Comparison of ENCODE assay signal across 12 cellular contexts in the genomic region with DNA sequence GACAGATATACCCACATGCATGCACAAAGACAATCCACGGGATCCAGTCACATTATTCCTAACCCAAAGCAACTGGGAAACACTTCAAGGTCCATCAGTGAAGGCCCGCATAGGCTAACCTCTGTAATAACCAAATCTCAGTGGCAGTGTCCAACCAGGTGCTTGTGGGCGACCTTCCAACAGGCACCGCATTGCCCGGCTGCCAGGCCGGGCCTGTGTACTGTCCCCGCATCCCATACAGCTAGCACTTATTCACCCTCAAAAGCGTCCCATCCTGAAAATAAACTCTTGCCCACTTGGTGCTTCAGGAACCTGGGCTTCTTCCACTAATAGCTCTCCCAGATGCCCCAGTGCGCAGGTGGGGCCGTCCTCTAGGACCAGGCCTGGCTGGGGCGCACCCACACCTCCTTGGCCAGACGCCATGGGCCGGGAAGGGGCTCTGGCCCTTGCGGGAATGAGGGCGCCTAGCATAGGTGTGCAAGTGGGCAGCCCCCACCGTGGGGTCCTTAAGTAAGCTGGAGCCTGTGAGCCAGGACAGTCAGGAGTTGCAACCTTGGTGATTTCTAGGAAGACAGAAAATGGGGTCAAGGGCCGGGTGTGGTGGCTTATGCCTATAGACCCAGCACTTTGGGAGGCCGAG. TPM values are rescaled to one million over a fixed set of nuclear protein-coding genes. Genes with fewer than 3 reads are reported as not detected.
DNase-seq lines count a peak whose midpoint lies in the region; ATAC-seq and TF ChIP-seq lines count a peak whose summit lies in the region.
"Had no signal": no experiment of that assay in that cellular context is flagged by ENCODE, and none has a peak within 500 bp of the region (broad histone marks: within the 10 kb centered on the region; RNA-seq: fewer than 3 reads in every experiment).

No MANE protein-coding gene starts in this region.

- BruUV-seq in PC-9 (replicated peaks; lab: Mats Ljungman, UMichigan): no TSS peak

- peaks cover 39% of the 10 kb centered on the region for H3K79me2 ChIP-seq in PC-9 (ENCODE audit: low read depth)
- peaks cover 31% of the 10 kb centered on the region for H3K79me2 ChIP-seq in hepatocyte

- TF ChIP-seq CTCF in PC-9 (conservative IDR thresholded peaks at IDR 0.05) (no peak), hepatocyte (IDR thresholded peaks at IDR 0.05; ENCODE audit: poor library complexity) (no peak)

- no peak overlapping the region for H2AFZ ChIP-seq in PC-9
- peak overlapping the region; percentile 85 for H2AFZ ChIP-seq in hepatocyte

- no peaks in the 10 kb centered on the region for H3K9me2 ChIP-seq in PC-9 (ENCODE audit: insufficient read depth)
- no peaks in the 10 kb centered on the region for H3K9me2 ChIP-seq in hepatocyte (replicated peaks; ENCODE audit: insufficient read depth)

- CTCF ChIA-PET in activated CD4-positive, alpha-beta T cell treated with anti-CD3 and anti-CD28 coated beads for 36 hours (lab: Charles Lee): interaction anchor here (2.0 kb wide), 1 partner anchor 9 kb away, joined by 6 read pairs; no protein-coding TSS in a partner anchor
- CTCF ChIA-PET in PC-9 (lab: Charles Lee): no interaction called here

- H3K27me3 ChIP-seq in PC-9 (ENCODE audit: insufficient read depth, low read depth) (no peaks in the 10 kb centered on the region), hepatocyte (no peaks in the 10 kb centered on the region)
- H3K27me3 ChIP-seq: upper lobe of left lung had no signal

- POLR2A ChIA-PET in activated CD4-positive, alpha-beta T cell treated with anti-CD3 and anti-CD28 coated beads for 36 hours (lab: Charles Lee): interaction anchor here (1.0 kb wide), 1 partner anchor 137 kb away, joined by 3 read pairs; a partner anchor contains a TSS
- POLR2A ChIA-PET in PC-9 (lab: Charles Lee; ENCODE audit: unreplicated experiment): interaction anchor here (0.6 kb wide), 1 partner anchor 118 kb away, joined by 4 read pairs; no protein-coding TSS in a partner anchor

- WGBS in hepatocyte (ENCODE audit: low lambda C conversion rate, missing lambda C conversion rate): 96% methylated on average over 18 of the region's 18 CpGs

- H3K9me3 Mint-ChIP-seq in activated CD4-positive, alpha-beta T cell treated with anti-CD3 and anti-CD28 coated beads for 36 hours (ENCODE audit: low read depth): no peaks in the 10 kb centered on the region
- no peaks in the 10 kb centered on the region for H3K9me3 Mint-ChIP-seq in stimulated activated effector memory CD8-positive, alpha-beta T cell treated with anti-CD3 and anti-CD28 coated beads, Interleukin-12 subunit alpha, Interleukin-12 subunit beta, amount 100 ng/mL, for 72 hours

- intact Hi-C loops in activated CD4-positive, alpha-beta T cell treated with anti-CD3 and anti-CD28 coated beads for 36 hours (cut with DNase I, micrococcal nuclease): loop anchor here in 1 of 2 experiments (2.0 kb wide), 2 partner anchors 42 to 212 kb away; a partner anchor contains a TSS
- intact Hi-C loops in PC-9 (cut with micrococcal nuclease; ENCODE audit: unreplicated experiment): no loop called here

- peaks cover 1% of the 10 kb centered on the region for H4K20me1 ChIP-seq in PC-9 (ENCODE audit: insufficient read depth)
- H4K20me1 ChIP-seq in hepatocyte (ENCODE audit: insufficient read depth, poor library complexity, severe bottlenecking): no peaks in the 10 kb centered on the region

- H3K4me3 Mint-ChIP-seq in activated CD4-positive, alpha-beta T cell treated with anti-CD3 and anti-CD28 coated beads for 36 hours: peak overlapping the region; percentile 84
- peak overlapping the region; percentile 93 for H3K4me3 Mint-ChIP-seq in stimulated activated effector memory CD8-positive, alpha-beta T cell treated with anti-CD3 and anti-CD28 coated beads, Interleukin-12 subunit alpha, Interleukin-12 subunit beta, amount 100 ng/mL, for 72 hours

- peak overlapping the region; percentile 82 for H3K27ac Mint-ChIP-seq in activated CD4-positive, alpha-beta T cell treated with anti-CD3 and anti-CD28 coated beads for 36 hours
- H3K27ac Mint-ChIP-seq in stimulated activated effector memory CD8-positive, alpha-beta T cell treated with anti-CD3 and anti-CD28 coated beads, Interleukin-12 subunit alpha, Interleukin-12 subunit beta, amount 100 ng/mL, for 72 hours: peak overlapping the region; percentile 92

- H3K27ac ChIP-seq in PC-9: no peak overlapping the region
- no peak overlapping the region for H3K27ac ChIP-seq in hepatocyte

- no peak for DNase-seq in activated CD4-positive, alpha-beta T cell treated with anti-CD3 and anti-CD28 coated beads for 36 hours
- no peak for DNase-seq in activated CD4-positive, alpha-beta T cell treated with anti-CD3 and anti-CD28 coated beads, Interleukin-2, amount 50 U/mL, for 4 hours
- DNase-seq in PC-9 (no peak), hepatocyte (ENCODE audit: low spot score) (no peak), NCI-H1436 (lab: John Stamatoyannopoulos, UW) (no peak)
- no peak for DNase-seq in stimulated activated effector memory CD8-positive, alpha-beta T cell treated with anti-CD3 and anti-CD28 coated beads, Interleukin-12 subunit alpha, Interleukin-12 subunit beta, amount 100 ng/mL, for 72 hours (ENCODE audit: low spot score in 2 of 2)
- DNase-seq in activated CD4-positive, CD25-positive, alpha-beta regulatory T cell (lab: John Stamatoyannopoulos, UW): no peak
- no peak for DNase-seq in stimulated activated naive CD4-positive, alpha-beta T cell treated with Interleukin-2 at 50 U/mL for 16 hours (lab: John Stamatoyannopoulos, UW)
- DNase-seq: activated effector memory CD4-positive, alpha-beta T cell treated with anti-CD3 and anti-CD28 coated beads, Interleukin-2, amount 50 U/mL, for 16 hours; NCI-H524 treated with DMSO at 0.1 percent for 48 hours; stimulated activated CD4-positive, alpha-beta T cell treated with anti-CD3 and anti-CD28 coated beads, Interleukin-2, amount 100 ng/mL, for 24 hours had no signal

- H3K9me3 ChIP-seq in PC-9 (ENCODE audit: insufficient read depth, low read depth) (no peaks in the 10 kb centered on the region), hepatocyte (ENCODE audit: low read depth) (no peaks in the 10 kb centered on the region)
- H3K9me3 ChIP-seq: upper lobe of left lung had no signal

- H3K4me1 ChIP-seq in PC-9 (replicated peaks; ENCODE audit: insufficient read depth): peaks cover 16% of the 10 kb centered on the region
- peaks cover 3% of the 10 kb centered on the region for H3K4me1 ChIP-seq in hepatocyte (ENCODE audit: insufficient read depth)

- H3K4me2 ChIP-seq in PC-9 (peak overlapping the region; percentile 86), hepatocyte (peak overlapping the region; percentile 83)

- H3K27me3 Mint-ChIP-seq in activated CD4-positive, alpha-beta T cell treated with anti-CD3 and anti-CD28 coated beads for 36 hours: no peaks in the 10 kb centered on the region

- no peaks in the 10 kb centered on the region for H3K36me3 Mint-ChIP-seq in activated CD4-positive, alpha-beta T cell treated with anti-CD3 and anti-CD28 coated beads for 36 hours (ENCODE audit: low read depth)
- H3K36me3 Mint-ChIP-seq in stimulated activated effector memory CD8-positive, alpha-beta T cell treated with anti-CD3 and anti-CD28 coated beads, Interleukin-12 subunit alpha, Interleukin-12 subunit beta, amount 100 ng/mL, for 72 hours: peaks cover 5% of the 10 kb centered on the region

- H3F3A ChIP-seq in PC-9 (ENCODE audit: insufficient read depth, low read depth): no peaks in the 10 kb centered on the region

- no peak overlapping the region; the same call in 1 of the 2 replicates for H3K4me3 ChIP-seq in PC-9
- no peak overlapping the region for H3K4me3 ChIP-seq in hepatocyte

- 0 out of 2 replicates have a peak, but pooled peaks cover 8% of the 10 kb centered on the region for H3K36me3 ChIP-seq in PC-9 (ENCODE audit: low read depth)
- no peaks in the 10 kb centered on the region for H3K36me3 ChIP-seq in hepatocyte (replicated peaks; ENCODE audit: insufficient read depth, low read depth)
- H3K36me3 ChIP-seq: upper lobe of left lung had no signal

- peaks cover 34% of the 10 kb centered on the region for H3K4me1 Mint-ChIP-seq in activated CD4-positive, alpha-beta T cell treated with anti-CD3 and anti-CD28 coated beads for 36 hours
- H3K4me1 Mint-ChIP-seq in stimulated activated effector memory CD8-positive, alpha-beta T cell treated with anti-CD3 and anti-CD28 coated beads, Interleukin-12 subunit alpha, Interleukin-12 subunit beta, amount 100 ng/mL, for 72 hours: peaks cover 31% of the 10 kb centered on the region

- no peak for ATAC-seq in activated CD4-positive, alpha-beta T cell treated with anti-CD3 and anti-CD28 coated beads for 36 hours
- no peak for ATAC-seq in stimulated activated effector memory CD8-positive, alpha-beta T cell treated with anti-CD3 and anti-CD28 coated beads, Interleukin-12 subunit alpha, Interleukin-12 subunit beta, amount 100 ng/mL, for 72 hours

RNA-seq across cellular contexts. Expression of a gene that starts 1.1 kb away (rescaled TPM):
- 10 to 100 TPM; 34.3 to 41.5 TPM for total RNA-seq in activated CD4-positive, alpha-beta T cell treated with anti-CD3 and anti-CD28 coated beads for 36 hours
- total RNA-seq in PC-9 (2021) (75.5 and 80.4 TPM in 2 replicates), hepatocyte (58.1 and 80.4 TPM in 2 replicates)
- polyA plus RNA-seq in hepatocyte: 87.1 and 92.0 TPM in 2 replicates

RNA-seq across cellular contexts. Expression of a gene that starts 53.4 kb away (rescaled TPM):
- 10 to 100 TPM; 18.0 to 21.1 TPM for total RNA-seq in activated CD4-positive, alpha-beta T cell treated with anti-CD3 and anti-CD28 coated beads for 36 hours
- 127 and 133 TPM in 2 replicates for total RNA-seq in PC-9 (2021)
- 52.0 and 61.1 TPM in 2 replicates for total RNA-seq in hepatocyte
- 35.0 and 45.3 TPM in 2 replicates for polyA plus RNA-seq in hepatocyte
